ENCODE assay signal across 1 cellular context in the genomic region with DNA sequence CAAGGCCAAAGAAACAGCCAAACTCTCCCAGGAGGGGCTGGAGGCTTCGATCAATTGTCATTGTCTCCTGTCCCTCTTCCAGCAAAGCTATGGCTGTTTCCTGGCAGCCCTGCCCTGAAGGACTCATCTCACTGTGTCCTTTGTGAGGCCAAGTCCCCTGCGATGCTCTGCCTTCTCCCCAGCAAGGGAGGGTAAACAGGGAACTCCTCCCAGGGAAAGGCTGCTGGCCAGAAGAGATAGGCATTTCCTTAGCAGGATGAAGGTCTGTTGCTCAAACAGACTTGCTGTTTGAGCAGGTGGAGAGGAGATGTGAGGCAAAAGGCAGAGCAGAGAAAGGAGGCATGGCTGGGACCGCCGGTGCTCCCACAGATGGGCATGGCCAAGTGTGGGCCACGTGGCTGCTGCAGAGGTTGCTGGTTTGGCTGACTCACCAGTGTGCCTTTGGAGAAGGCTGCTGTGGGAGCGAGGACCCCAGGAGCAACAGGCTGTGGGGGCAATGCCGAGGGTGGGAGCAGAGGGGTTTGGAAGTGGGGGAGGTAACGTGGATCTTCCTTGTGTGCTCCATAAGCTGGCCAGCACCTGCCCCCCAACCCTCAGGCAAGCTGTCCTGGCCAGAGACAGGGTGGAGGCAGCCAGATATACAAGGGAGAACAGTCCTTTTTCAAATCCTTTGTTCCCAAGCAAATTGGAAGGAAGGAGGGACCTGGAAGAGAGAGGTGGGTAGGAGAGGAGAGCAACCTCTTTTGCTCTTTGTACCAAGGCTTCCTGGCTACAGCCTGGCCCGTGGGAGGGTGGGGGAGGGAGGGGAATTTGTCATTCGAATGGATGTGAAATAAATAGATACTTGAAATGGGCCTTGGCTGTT.
TF ChIP-seq lines count a peak whose summit lies in the region.

No MANE protein-coding gene starts in this region.

TF ChIP-seq in H1, 55 proteins besides CTCF, POLR2A, EP300 and RAD21:
- TF ChIP-seq CTBP2 (IDR thresholded peaks at IDR 0.05; ENCODE audit: borderline replicate concordance, insufficient read depth, insufficient read length, low read length) (no peak), TAF7 (optimal IDR thresholded peaks at IDR 0.05; ENCODE audit: borderline replicate concordance, low read depth, low read length) (no peak), HDAC6 (IDR thresholded peaks at IDR 0.05; ENCODE audit: low read depth, low read length) (no peak), RFX5 (IDR thresholded peaks at IDR 0.05; ENCODE audit: borderline replicate concordance, low read depth, low read length) (no peak), BCL11A (IDR thresholded peaks at IDR 0.05; ENCODE audit: low read depth in 2 of 2, low read length in 2 of 2) (no peak)
- TF ChIP-seq, protein P1, sequence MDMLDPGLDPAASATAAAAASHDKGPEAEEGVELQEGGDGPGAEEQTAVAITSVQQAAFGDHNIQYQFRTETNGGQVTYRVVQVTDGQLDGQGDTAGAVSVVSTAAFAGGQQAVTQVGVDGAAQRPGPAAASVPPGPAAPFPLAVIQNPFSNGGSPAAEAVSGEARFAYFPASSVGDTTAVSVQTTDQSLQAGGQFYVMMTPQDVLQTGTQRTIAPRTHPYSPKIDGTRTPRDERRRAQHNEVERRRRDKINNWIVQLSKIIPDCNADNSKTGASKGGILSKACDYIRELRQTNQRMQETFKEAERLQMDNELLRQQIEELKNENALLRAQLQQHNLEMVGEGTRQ (IDR thresholded peaks at IDR 0.05; ENCODE audit: low read length) = no peak
